ENCODE assay signal across 1 cellular context in the genomic region with DNA sequence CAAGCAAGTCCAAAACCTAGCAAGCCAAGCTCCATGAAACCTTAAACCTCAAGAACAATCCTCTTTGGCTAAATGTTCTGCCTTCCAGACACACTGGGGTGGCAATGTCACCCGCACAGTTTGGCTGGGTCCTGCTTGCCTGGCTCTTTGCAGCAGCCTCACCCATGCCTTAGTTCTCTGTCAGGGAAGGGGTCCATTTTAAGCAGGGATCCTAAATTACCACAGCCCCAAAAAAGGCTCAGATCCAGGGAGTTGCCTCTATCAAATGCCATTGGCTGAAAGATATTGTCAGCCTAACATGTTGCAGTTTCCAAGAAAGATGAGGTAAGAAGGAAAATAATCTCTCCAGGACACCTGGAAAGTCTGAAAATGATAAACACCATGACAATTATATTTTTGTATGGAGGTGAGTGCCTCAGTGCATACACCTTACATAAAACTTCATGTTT.
TF ChIP-seq lines count a peak whose summit lies in the region.

No MANE protein-coding gene starts in this region.

TF ChIP-seq in K562, 482 proteins besides CTCF, POLR2A, EP300 and RAD21 (continued from another document and continues in another):
- TF ChIP-seq, protein P1, sequence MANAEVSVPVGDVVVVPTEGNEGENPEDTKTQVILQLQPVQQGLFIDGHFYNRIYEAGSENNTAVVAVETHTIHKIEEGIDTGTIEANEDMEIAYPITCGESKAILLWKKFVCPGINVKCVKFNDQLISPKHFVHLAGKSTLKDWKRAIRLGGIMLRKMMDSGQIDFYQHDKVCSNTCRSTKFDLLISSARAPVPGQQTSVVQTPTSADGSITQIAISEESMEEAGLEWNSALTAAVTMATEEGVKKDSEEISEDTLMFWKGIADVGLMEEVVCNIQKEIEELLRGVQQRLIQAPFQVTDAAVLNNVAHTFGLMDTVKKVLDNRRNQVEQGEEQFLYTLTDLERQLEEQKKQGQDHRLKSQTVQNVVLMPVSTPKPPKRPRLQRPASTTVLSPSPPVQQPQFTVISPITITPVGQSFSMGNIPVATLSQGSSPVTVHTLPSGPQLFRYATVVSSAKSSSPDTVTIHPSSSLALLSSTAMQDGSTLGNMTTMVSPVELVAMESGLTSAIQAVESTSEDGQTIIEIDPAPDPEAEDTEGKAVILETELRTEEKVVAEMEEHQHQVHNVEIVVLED (CRISPR knock-in tag; IDR thresholded peaks at IDR 0.05) = no peak
- no peak for TF ChIP-seq KLF16 (IDR thresholded peaks at IDR 0.05)
- no peak for TF ChIP-seq ZNF583 (CRISPR knock-in tag; IDR thresholded peaks at IDR 0.05)
- TF ChIP-seq RFX1 (IDR thresholded peaks at IDR 0.05) = peak; percentile 81
- no peak for TF ChIP-seq NONO (IDR thresholded peaks at IDR 0.05; ENCODE audit: low read depth in 2 of 2, low read length in 1 of 2)
- TF ChIP-seq, protein P2, sequence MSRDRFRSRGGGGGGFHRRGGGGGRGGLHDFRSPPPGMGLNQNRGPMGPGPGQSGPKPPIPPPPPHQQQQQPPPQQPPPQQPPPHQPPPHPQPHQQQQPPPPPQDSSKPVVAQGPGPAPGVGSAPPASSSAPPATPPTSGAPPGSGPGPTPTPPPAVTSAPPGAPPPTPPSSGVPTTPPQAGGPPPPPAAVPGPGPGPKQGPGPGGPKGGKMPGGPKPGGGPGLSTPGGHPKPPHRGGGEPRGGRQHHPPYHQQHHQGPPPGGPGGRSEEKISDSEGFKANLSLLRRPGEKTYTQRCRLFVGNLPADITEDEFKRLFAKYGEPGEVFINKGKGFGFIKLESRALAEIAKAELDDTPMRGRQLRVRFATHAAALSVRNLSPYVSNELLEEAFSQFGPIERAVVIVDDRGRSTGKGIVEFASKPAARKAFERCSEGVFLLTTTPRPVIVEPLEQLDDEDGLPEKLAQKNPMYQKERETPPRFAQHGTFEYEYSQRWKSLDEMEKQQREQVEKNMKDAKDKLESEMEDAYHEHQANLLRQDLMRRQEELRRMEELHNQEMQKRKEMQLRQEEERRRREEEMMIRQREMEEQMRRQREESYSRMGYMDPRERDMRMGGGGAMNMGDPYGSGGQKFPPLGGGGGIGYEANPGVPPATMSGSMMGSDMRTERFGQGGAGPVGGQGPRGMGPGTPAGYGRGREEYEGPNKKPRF (IDR thresholded peaks at IDR 0.05; ENCODE audit: low read depth, low read length) = no peak
- TF ChIP-seq, protein P3, sequence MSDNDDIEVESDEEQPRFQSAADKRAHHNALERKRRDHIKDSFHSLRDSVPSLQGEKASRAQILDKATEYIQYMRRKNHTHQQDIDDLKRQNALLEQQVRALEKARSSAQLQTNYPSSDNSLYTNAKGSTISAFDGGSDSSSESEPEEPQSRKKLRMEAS (CRISPR knock-in tag; IDR thresholded peaks at IDR 0.05) = no peak
- TF ChIP-seq, protein P4, sequence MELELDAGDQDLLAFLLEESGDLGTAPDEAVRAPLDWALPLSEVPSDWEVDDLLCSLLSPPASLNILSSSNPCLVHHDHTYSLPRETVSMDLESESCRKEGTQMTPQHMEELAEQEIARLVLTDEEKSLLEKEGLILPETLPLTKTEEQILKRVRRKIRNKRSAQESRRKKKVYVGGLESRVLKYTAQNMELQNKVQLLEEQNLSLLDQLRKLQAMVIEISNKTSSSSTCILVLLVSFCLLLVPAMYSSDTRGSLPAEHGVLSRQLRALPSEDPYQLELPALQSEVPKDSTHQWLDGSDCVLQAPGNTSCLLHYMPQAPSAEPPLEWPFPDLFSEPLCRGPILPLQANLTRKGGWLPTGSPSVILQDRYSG (tag; conservative IDR thresholded peaks at IDR 0.05; ENCODE audit: low read depth) = 0 out of 2 replicates have a peak, but pooled peaks have one; percentile 44
- TF ChIP-seq CBX5 (IDR thresholded peaks at IDR 0.05; ENCODE audit: borderline replicate concordance, low read depth) = no peak
- TF ChIP-seq, protein P5, sequence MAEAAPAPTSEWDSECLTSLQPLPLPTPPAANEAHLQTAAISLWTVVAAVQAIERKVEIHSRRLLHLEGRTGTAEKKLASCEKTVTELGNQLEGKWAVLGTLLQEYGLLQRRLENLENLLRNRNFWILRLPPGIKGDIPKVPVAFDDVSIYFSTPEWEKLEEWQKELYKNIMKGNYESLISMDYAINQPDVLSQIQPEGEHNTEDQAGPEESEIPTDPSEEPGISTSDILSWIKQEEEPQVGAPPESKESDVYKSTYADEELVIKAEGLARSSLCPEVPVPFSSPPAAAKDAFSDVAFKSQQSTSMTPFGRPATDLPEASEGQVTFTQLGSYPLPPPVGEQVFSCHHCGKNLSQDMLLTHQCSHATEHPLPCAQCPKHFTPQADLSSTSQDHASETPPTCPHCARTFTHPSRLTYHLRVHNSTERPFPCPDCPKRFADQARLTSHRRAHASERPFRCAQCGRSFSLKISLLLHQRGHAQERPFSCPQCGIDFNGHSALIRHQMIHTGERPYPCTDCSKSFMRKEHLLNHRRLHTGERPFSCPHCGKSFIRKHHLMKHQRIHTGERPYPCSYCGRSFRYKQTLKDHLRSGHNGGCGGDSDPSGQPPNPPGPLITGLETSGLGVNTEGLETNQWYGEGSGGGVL (CRISPR knock-in tag; IDR thresholded peaks at IDR 0.05) = no peak
- no peak for TF ChIP-seq TFAM (CRISPR knock-in tag; conservative IDR thresholded peaks at IDR 0.05)
- TF ChIP-seq MAFF (IDR thresholded peaks at IDR 0.05; ENCODE audit: low read length) = no peak
- TF ChIP-seq FUS (optimal IDR thresholded peaks at IDR 0.05; ENCODE audit: low read depth, low read length) = no peak
- TF ChIP-seq ARID2 (IDR thresholded peaks at IDR 0.05) = no peak
- no peak for TF ChIP-seq MCM5 (IDR thresholded peaks at IDR 0.05; ENCODE audit: low read depth)
- 0 out of 2 replicates have a peak, but pooled peaks have one; percentile 28 for TF ChIP-seq EHMT2 (IDR thresholded peaks at IDR 0.05)
- TF ChIP-seq, protein P6, sequence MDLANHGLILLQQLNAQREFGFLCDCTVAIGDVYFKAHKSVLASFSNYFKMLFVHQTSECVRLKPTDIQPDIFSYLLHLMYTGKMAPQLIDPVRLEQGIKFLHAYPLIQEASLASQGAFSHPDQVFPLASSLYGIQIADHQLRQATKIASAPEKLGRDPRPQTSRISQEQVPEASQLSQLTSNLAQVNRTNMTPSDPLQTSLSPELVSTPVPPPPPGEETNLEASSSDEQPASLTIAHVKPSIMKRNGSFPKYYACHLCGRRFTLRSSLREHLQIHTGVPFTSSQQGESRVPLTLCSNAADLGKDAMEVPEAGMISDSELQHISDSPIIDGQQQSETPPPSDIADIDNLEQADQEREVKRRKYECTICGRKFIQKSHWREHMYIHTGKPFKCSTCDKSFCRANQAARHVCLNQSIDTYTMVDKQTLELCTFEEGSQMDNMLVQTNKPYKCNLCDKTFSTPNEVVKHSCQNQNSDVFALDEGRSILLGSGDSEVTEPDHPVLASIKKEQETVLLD (IDR thresholded peaks at IDR 0.05) = no peak
- TF ChIP-seq ZNF217 (CRISPR knock-in tag; IDR thresholded peaks at IDR 0.05) = no peak
- TF ChIP-seq NCOA6 (IDR thresholded peaks at IDR 0.05) = no peak
- TF ChIP-seq, protein P7, sequence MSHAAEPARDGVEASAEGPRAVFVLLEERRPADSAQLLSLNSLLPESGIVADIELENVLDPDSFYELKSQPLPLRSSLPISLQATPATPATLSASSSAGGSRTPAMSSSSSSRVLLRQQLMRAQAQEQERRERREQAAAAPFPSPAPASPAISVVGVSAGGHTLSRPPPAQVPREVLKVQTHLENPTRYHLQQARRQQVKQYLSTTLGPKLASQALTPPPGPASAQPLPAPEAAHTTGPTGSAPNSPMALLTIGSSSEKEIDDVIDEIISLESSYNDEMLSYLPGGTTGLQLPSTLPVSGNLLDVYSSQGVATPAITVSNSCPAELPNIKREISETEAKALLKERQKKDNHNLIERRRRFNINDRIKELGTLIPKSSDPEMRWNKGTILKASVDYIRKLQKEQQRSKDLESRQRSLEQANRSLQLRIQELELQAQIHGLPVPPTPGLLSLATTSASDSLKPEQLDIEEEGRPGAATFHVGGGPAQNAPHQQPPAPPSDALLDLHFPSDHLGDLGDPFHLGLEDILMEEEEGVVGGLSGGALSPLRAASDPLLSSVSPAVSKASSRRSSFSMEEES (CRISPR knock-in tag; IDR thresholded peaks at IDR 0.05) = no peak
- peak; percentile 84; the same call in 1 of the 2 replicates for TF ChIP-seq DMBX1 (CRISPR knock-in tag; IDR thresholded peaks at IDR 0.05; ENCODE audit: borderline replicate concordance)
- TF ChIP-seq RBFOX2 (IDR thresholded peaks at IDR 0.05; ENCODE audit: low read depth, low read length) = no peak
- TF ChIP-seq NCOA4 (IDR thresholded peaks at IDR 0.05; ENCODE audit: partially characterized antibody) = no peak
- TF ChIP-seq HDAC1 (IDR thresholded peaks at IDR 0.05) = no peak
- no peak for TF ChIP-seq JUNB (CRISPR knock-in tag; conservative IDR thresholded peaks at IDR 0.05)
- no peak for TF ChIP-seq ILK (tag; IDR thresholded peaks at IDR 0.05; ENCODE audit: borderline replicate concordance, low read depth)
- no peak for TF ChIP-seq MYBL2 (IDR thresholded peaks at IDR 0.05; ENCODE audit: low read depth)
- no peak for TF ChIP-seq MYBL2 (CRISPR knock-in tag; IDR thresholded peaks at IDR 0.05; ENCODE audit: borderline replicate concordance)
- TF ChIP-seq BHLHE40 (IDR thresholded peaks at IDR 0.05; ENCODE audit: low read length) = no peak
- TF ChIP-seq ADNP (tag; IDR thresholded peaks at IDR 0.05) = no peak
- no peak for TF ChIP-seq GABPB1 (CRISPR knock-in tag; IDR thresholded peaks at IDR 0.05)
- TF ChIP-seq PHB2 (IDR thresholded peaks at IDR 0.05; ENCODE audit: low read depth) = no peak
- TF ChIP-seq FOXP1 (CRISPR knock-in tag; IDR thresholded peaks at IDR 0.05) = no peak
- TF ChIP-seq HNRNPL (IDR thresholded peaks at IDR 0.05; ENCODE audit: low read depth, low read length) = no peak
- TF ChIP-seq ZBTB8A (IDR thresholded peaks at IDR 0.05; ENCODE audit: partially characterized antibody) = no peak
- TF ChIP-seq GABPA (tag; conservative IDR thresholded peaks at IDR 0.05; ENCODE audit: low read depth) = no peak
- TF ChIP-seq TBP (optimal IDR thresholded peaks at IDR 0.05; ENCODE audit: low read depth, low read length) = no peak
- TF ChIP-seq TEAD2 (tag; IDR thresholded peaks at IDR 0.05) = no peak
- no peak; the same call in none of the 2 replicates for TF ChIP-seq SMAD4 (CRISPR knock-in tag; conservative IDR thresholded peaks at IDR 0.05)
- TF ChIP-seq, protein P8, sequence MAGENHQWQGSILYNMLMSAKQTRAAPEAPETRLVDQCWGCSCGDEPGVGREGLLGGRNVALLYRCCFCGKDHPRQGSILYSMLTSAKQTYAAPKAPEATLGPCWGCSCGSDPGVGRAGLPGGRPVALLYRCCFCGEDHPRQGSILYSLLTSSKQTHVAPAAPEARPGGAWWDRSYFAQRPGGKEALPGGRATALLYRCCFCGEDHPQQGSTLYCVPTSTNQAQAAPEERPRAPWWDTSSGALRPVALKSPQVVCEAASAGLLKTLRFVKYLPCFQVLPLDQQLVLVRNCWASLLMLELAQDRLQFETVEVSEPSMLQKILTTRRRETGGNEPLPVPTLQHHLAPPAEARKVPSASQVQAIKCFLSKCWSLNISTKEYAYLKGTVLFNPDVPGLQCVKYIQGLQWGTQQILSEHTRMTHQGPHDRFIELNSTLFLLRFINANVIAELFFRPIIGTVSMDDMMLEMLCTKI (IDR thresholded peaks at IDR 0.05; ENCODE audit: partially characterized antibody) = no peak
- TF ChIP-seq, protein P9, sequence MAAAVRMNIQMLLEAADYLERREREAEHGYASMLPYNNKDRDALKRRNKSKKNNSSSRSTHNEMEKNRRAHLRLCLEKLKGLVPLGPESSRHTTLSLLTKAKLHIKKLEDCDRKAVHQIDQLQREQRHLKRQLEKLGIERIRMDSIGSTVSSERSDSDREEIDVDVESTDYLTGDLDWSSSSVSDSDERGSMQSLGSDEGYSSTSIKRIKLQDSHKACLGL (CRISPR knock-in tag; IDR thresholded peaks at IDR 0.05; ENCODE audit: borderline replicate concordance, poor library complexity, severe bottlenecking) = no peak
- TF ChIP-seq, protein P10, sequence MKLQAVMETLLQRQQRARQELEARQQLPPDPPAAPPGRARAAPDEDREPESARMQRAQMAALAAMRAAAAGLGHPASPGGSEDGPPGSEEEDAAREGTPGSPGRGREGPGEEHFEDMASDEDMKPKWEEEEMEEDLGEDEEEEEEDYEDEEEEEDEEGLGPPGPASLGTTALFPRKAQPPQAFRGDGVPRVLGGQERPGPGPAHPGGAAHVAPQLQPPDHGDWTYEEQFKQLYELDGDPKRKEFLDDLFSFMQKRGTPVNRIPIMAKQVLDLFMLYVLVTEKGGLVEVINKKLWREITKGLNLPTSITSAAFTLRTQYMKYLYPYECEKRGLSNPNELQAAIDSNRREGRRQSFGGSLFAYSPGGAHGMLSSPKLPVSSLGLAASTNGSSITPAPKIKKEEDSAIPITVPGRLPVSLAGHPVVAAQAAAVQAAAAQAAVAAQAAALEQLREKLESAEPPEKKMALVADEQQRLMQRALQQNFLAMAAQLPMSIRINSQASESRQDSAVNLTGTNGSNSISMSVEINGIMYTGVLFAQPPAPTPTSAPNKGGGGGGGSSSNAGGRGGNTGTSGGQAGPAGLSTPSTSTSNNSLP (IDR thresholded peaks at IDR 0.05; ENCODE audit: borderline replicate concordance, low read depth, low read length) = peak; percentile 82
- TF ChIP-seq, protein P11, sequence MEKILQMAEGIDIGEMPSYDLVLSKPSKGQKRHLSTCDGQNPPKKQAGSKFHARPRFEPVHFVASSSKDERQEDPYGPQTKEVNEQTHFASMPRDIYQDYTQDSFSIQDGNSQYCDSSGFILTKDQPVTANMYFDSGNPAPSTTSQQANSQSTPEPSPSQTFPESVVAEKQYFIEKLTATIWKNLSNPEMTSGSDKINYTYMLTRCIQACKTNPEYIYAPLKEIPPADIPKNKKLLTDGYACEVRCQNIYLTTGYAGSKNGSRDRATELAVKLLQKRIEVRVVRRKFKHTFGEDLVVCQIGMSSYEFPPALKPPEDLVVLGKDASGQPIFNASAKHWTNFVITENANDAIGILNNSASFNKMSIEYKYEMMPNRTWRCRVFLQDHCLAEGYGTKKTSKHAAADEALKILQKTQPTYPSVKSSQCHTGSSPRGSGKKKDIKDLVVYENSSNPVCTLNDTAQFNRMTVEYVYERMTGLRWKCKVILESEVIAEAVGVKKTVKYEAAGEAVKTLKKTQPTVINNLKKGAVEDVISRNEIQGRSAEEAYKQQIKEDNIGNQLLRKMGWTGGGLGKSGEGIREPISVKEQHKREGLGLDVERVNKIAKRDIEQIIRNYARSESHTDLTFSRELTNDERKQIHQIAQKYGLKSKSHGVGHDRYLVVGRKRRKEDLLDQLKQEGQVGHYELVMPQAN (IDR thresholded peaks at IDR 0.05; ENCODE audit: borderline replicate concordance) = no peak
- TF ChIP-seq ELF2 (CRISPR knock-in tag; IDR thresholded peaks at IDR 0.05) = no peak
- TF ChIP-seq, protein P12, sequence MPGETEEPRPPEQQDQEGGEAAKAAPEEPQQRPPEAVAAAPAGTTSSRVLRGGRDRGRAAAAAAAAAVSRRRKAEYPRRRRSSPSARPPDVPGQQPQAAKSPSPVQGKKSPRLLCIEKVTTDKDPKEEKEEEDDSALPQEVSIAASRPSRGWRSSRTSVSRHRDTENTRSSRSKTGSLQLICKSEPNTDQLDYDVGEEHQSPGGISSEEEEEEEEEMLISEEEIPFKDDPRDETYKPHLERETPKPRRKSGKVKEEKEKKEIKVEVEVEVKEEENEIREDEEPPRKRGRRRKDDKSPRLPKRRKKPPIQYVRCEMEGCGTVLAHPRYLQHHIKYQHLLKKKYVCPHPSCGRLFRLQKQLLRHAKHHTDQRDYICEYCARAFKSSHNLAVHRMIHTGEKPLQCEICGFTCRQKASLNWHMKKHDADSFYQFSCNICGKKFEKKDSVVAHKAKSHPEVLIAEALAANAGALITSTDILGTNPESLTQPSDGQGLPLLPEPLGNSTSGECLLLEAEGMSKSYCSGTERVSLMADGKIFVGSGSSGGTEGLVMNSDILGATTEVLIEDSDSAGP (CRISPR knock-in tag; IDR thresholded peaks at IDR 0.05) = no peak
- no peak for TF ChIP-seq BRD4 (IDR thresholded peaks at IDR 0.05)
- TF ChIP-seq ZNF561 (CRISPR knock-in tag; conservative IDR thresholded peaks at IDR 0.05) = no peak
- TF ChIP-seq DIDO1 (tag; IDR thresholded peaks at IDR 0.05; ENCODE audit: low read depth) = no peak
- TF ChIP-seq TRIM24 (IDR thresholded peaks at IDR 0.05) = peak; percentile 62
- no peak for TF ChIP-seq RNF2 (IDR thresholded peaks at IDR 0.05)
- TF ChIP-seq PURB (CRISPR knock-in tag; IDR thresholded peaks at IDR 0.05; ENCODE audit: low read depth) = no peak
